In the genomic region with DNA sequence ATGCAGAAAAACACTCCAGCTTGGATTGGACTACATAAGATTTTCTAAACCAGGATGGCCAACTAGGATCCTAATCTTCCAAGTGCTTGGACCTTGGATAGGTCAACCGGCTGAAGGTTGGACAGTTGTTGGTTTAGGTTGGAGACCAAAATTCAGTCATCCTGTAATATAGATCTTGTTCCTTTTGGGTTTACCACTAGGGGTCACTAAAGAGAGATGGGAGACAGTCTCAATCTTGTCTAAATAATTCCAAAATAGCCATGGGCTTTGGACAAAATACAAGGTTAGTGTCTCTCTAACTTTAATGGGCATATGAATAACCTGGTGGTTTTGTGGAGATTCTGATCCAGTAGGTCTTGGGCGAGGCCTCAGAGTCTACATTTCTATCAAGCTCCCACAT, we compare ENCODE assay signal across 8 cellular contexts.
DNase-seq lines count a peak whose midpoint lies in the region; ATAC-seq and TF ChIP-seq lines count a peak whose summit lies in the region.

No MANE protein-coding gene starts in this region.

- no peaks in the 10 kb centered on the region for H3K4me1 ChIP-seq in adipocyte (ENCODE audit: control insufficient read depth, insufficient read depth, low read length)
- H3K4me1 ChIP-seq in right atrium auricular region: no peaks in the 10 kb centered on the region

- no peak overlapping the region for H3K27ac ChIP-seq in right atrium auricular region

- DNase-seq in GM12864 (ENCODE audit: low read depth) (no peak), NAMALWA (ENCODE audit: low spot score) (peak; percentile 62), adipocyte (ENCODE audit: low read depth) (peak; percentile 89), right atrium auricular region (ENCODE audit: low spot score) (no peak), superior temporal gyrus (ENCODE audit: extremely low spot score) (peak; percentile 81), T1000 (lab: John Stamatoyannopoulos, UW) (no peak)
- DNase-seq in stimulated activated naive CD8-positive, alpha-beta T cell treated with anti-CD3 and anti-CD28 coated beads, Interleukin-15, Interleukin-2, amounts not matched to agents 100 U/mL and 50 U/mL, for 24 hours: no peak

- no peaks in the 10 kb centered on the region for H3K36me3 ChIP-seq in adipocyte (ENCODE audit: control insufficient read depth, insufficient read depth, low read length, severe bottlenecking)
- H3K36me3 ChIP-seq in right atrium auricular region: no peaks in the 10 kb centered on the region

- H3K9me3 ChIP-seq in adipocyte (ENCODE audit: control insufficient read depth, low read length) (no peaks in the 10 kb centered on the region), right atrium auricular region (no peaks in the 10 kb centered on the region)

- no peak overlapping the region for H3K9ac ChIP-seq in adipocyte (ENCODE audit: low read length)

- H3K4me3 ChIP-seq in GM12864 (ENCODE audit: low read depth, low read length): no peak overlapping the region
- H3K4me3 ChIP-seq in adipocyte (ENCODE audit: low read length): no peak overlapping the region
- no peak overlapping the region for H3K4me3 ChIP-seq in right atrium auricular region

- ATAC-seq in HG02642 (IDR thresholded peaks at IDR 0.05; ENCODE audit: poor library complexity, unreplicated experiment): no peak
- ATAC-seq in stimulated activated naive CD8-positive, alpha-beta T cell treated with anti-CD3 and anti-CD28 coated beads, Interleukin-15, Interleukin-2, amounts not matched to agents 100 U/mL and 50 U/mL, for 24 hours: no peak

- H3K27me3 ChIP-seq in adipocyte (replicated peaks; ENCODE audit: control insufficient read depth, insufficient read depth, low read length): peaks cover 28% of the 10 kb centered on the region
- H3K27me3 ChIP-seq in right atrium auricular region: no peaks in the 10 kb centered on the region

- TF ChIP-seq CTCF in GM12864 (IDR thresholded peaks at IDR 0.05; ENCODE audit: low read depth, low read length, missing control alignments): peak; percentile 69
- peak; percentile 63 to 79 for TF ChIP-seq CTCF in right atrium auricular region (IDR thresholded peaks at IDR 0.05)

Comparison
In these comparisons a context has a peak if more than half of its experiments do, and no peak if none do; other contexts are left out.
1. DNase-seq: peak in NAMALWA (single experiment), adipocyte (single experiment) and superior temporal gyrus (single experiment); none in GM12864 (single experiment), right atrium auricular region (single experiment), T1000 (single experiment) and stimulated activated naive CD8-positive, alpha-beta T cell treated with anti-CD3 and anti-CD28 coated beads, Interleukin-15, Interleukin-2, amounts not matched to agents 100 U/mL and 50 U/mL, for 24 hours (single experiment).